ENCODE assay signal across 14 cellular contexts in the genomic region with DNA sequence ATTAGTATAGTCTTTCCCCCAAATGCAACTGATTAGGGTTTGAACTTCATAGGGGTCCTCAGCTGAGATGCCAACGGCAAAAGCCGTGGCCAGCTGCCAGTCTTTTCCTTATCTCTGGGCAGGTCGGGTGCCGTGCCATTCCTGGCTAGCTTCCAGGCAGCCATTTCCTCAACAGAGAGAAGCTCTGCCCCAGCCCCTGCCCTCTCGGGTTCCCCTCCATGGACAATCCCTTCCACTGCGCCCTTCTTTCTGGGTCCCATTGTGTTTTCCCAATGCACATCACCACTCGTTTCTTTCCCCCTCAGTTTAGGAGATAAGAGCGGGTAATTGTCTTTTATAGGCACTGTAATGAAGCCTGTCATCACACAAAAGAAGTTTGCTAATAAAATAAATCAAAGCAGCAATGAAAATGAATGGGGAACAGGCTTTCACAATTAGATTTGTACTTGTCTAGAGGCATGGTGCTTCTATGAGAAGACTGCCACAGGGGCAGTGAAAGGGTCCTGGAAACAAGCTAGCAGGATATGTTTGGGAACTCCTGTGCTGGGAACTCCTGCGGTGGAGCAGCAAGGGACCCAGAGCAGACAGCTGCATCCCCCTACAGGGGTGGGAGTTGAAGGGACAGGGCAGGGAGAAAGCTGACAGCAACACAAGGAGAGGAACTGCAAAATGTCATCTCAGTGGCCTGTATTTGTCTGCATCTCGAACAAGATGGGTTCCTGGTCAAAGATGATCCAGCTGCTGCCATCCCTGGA. TPM values are rescaled to one million over a fixed set of nuclear protein-coding genes. Genes with fewer than 3 reads are reported as not detected.
DNase-seq lines count a peak whose midpoint lies in the region; ATAC-seq lines count a peak whose summit lies in the region.
"Had no signal": no experiment of that assay in that cellular context is flagged by ENCODE, and none has a peak within 500 bp of the region (broad histone marks: within the 10 kb centered on the region; RNA-seq: fewer than 3 reads in every experiment).

No MANE protein-coding gene starts in this region.

- H3K27ac Mint-ChIP-seq in activated naive CD8-positive, alpha-beta T cell treated with anti-CD3 and anti-CD28 coated beads, Interleukin-2, amount 50 U/mL, for 24 hours: no peak overlapping the region
- H3K27ac Mint-ChIP-seq: activated CD4-positive, alpha-beta T cell treated with anti-CD3 and anti-CD28 coated beads, Interleukin-2, amount 10 ng/mL, durations not matched to agents 24 days and 14 days had no signal

- no peak for ATAC-seq in activated naive CD8-positive, alpha-beta T cell treated with anti-CD3 and anti-CD28 coated beads, Interleukin-2, amount 50 U/mL, for 24 hours
- ATAC-seq in GM19023 (IDR thresholded peaks at IDR 0.05; ENCODE audit: unreplicated experiment) (no peak), GM21381 (IDR thresholded peaks at IDR 0.05; ENCODE audit: unreplicated experiment) (no peak)
- ATAC-seq: gastroesophageal sphincter; naive thymus-derived CD8-positive, alpha-beta T cell; sciatic nerve had no signal

- H3K9me3 Mint-ChIP-seq in activated naive CD8-positive, alpha-beta T cell treated with anti-CD3 and anti-CD28 coated beads, Interleukin-2, amount 50 U/mL, for 24 hours: no peaks in the 10 kb centered on the region
- H3K9me3 Mint-ChIP-seq: activated CD4-positive, alpha-beta T cell treated with anti-CD3 and anti-CD28 coated beads, Interleukin-2, amount 10 ng/mL, durations not matched to agents 24 days and 14 days; naive thymus-derived CD8-positive, alpha-beta T cell had no signal

- DNase-seq in Daoy (ENCODE audit: low read depth) (peak; percentile 19), NCI-H146 treated with DMSO at 0.1 percent for 48 hours (lab: John Stamatoyannopoulos, UW; ENCODE audit: unreplicated experiment) (peak; percentile 71), SK-N-DZ (ENCODE audit: low spot score) (peak; percentile 83), lung microvascular endothelial cell (ENCODE audit: low read depth in 2 of 2) (peak; percentile 17 to 48), T-helper 9 cell (no peak)
- DNase-seq in activated naive CD8-positive, alpha-beta T cell treated with anti-CD3 and anti-CD28 coated beads, Interleukin-2, amount 50 U/mL, for 24 hours: no peak
- DNase-seq: activated CD4-positive, alpha-beta T cell treated with anti-CD3 and anti-CD28 coated beads, Interleukin-2, amount 10 ng/mL, durations not matched to agents 24 days and 14 days; kidney had no signal

- no peaks in the 10 kb centered on the region for H3K36me3 Mint-ChIP-seq in activated naive CD8-positive, alpha-beta T cell treated with anti-CD3 and anti-CD28 coated beads, Interleukin-2, amount 50 U/mL, for 24 hours (ENCODE audit: low read depth)

- no peak overlapping the region for H3K4me3 Mint-ChIP-seq in activated naive CD8-positive, alpha-beta T cell treated with anti-CD3 and anti-CD28 coated beads, Interleukin-2, amount 50 U/mL, for 24 hours
- H3K4me3 Mint-ChIP-seq: activated CD4-positive, alpha-beta T cell treated with anti-CD3 and anti-CD28 coated beads, Interleukin-2, amount 10 ng/mL, durations not matched to agents 24 days and 14 days; CD14-positive monocyte; naive thymus-derived CD8-positive, alpha-beta T cell had no signal

- no peaks in the 10 kb centered on the region for H3K4me1 Mint-ChIP-seq in activated naive CD8-positive, alpha-beta T cell treated with anti-CD3 and anti-CD28 coated beads, Interleukin-2, amount 50 U/mL, for 24 hours

- H3K27me3 Mint-ChIP-seq in activated naive CD8-positive, alpha-beta T cell treated with anti-CD3 and anti-CD28 coated beads, Interleukin-2, amount 50 U/mL, for 24 hours: no peaks in the 10 kb centered on the region
- H3K27me3 Mint-ChIP-seq: activated CD4-positive, alpha-beta T cell treated with anti-CD3 and anti-CD28 coated beads, Interleukin-2, amount 10 ng/mL, durations not matched to agents 24 days and 14 days; naive thymus-derived CD8-positive, alpha-beta T cell had no signal

RNA-seq across cellular contexts. Expression of a gene that starts 48.0 kb away (rescaled TPM):
- 15.8 and 16.2 TPM in 2 replicates for total RNA-seq in Daoy (2014; rRNA removed; shearing (Covaris generic))
- polyA plus RNA-seq in SK-N-DZ (2014; cell fraction: cytosol; rRNA removed): 17.7 and 24.8 TPM in 2 replicates
- 25.7 and 50.3 TPM in 2 replicates for polyA plus RNA-seq in SK-N-DZ (2014; cell fraction: nucleus; rRNA removed)
- 17.0 and 22.2 TPM in 2 replicates for total RNA-seq in lung microvascular endothelial cell

Comparison
In these comparisons a context has a peak if more than half of its experiments do, and no peak if none do; other contexts are left out.
1. DNase-seq: peak in Daoy (single experiment), NCI-H146 treated with DMSO at 0.1 percent for 48 hours (single experiment), SK-N-DZ (single experiment) and lung microvascular endothelial cell (2 of 2); none in activated naive CD8-positive, alpha-beta T cell treated with anti-CD3 and anti-CD28 coated beads, Interleukin-2, amount 50 U/mL, for 24 hours (single experiment) and T-helper 9 cell (single experiment).